In genomic region chr2:47054036-47054555, GRCh38 we compare ENCODE assay signal across 28 cellular contexts.
"Had no signal": no experiment of that assay in that cellular context is flagged by ENCODE, and none has a peak within 500 bp of the region (broad histone marks: within the 10 kb centered on the region; RNA-seq: fewer than 3 reads in every experiment).

No MANE protein-coding gene starts in this region.

- H3K36me3 ChIP-seq: ovary, prostate gland, uterus, WERI-Rb-1 had no signal

- H3K4me3 Mint-ChIP-seq: activated CD4-positive, alpha-beta T cell treated with anti-CD3 and anti-CD28 coated beads, Interleukin-2, amount 10 ng/mL, durations not matched to agents 7 days and 5 days; activated CD8-positive, alpha-beta memory T cell treated with anti-CD3 and anti-CD28 coated beads, Interleukin-2, amount 10 ng/mL, durations not matched to agents 7 days and 5 days; activated CD8-positive, alpha-beta T cell treated with anti-CD3 and anti-CD28 coated beads for 36 hours; activated naive CD4-positive, alpha-beta T cell treated with anti-CD3 and anti-CD28 coated beads, Interleukin-2, amount 10 ng/mL, durations not matched to agents 7 days and 5 days; immature natural killer cell; mesothelial cell of epicardium; natural killer cell; stimulated activated naive B cell treated with anti-CD40 and anti-IgM and Interleukin-4, amounts not matched to agents 10 μg/mL and 1 μg/mL and 100 μg/mL, for 72 hours; T-helper 2 cell treated with Interferon-gamma antibody and Interleukin-4, amounts not matched to agents 5 μg/mL and 100 μg/mL, for 36 hours had no signal

- H3K9me3 ChIP-seq: left lung, neutrophil, ovary, prostate gland, right atrium auricular region, uterus had no signal

- H3K27ac Mint-ChIP-seq: activated CD4-positive, alpha-beta T cell treated with anti-CD3 and anti-CD28 coated beads, Interleukin-2, amount 10 ng/mL, durations not matched to agents 7 days and 5 days; activated CD8-positive, alpha-beta memory T cell treated with anti-CD3 and anti-CD28 coated beads, Interleukin-2, amount 10 ng/mL, durations not matched to agents 7 days and 5 days; activated CD8-positive, alpha-beta T cell treated with anti-CD3 and anti-CD28 coated beads for 36 hours; activated naive CD4-positive, alpha-beta T cell treated with anti-CD3 and anti-CD28 coated beads, Interleukin-2, amount 10 ng/mL, durations not matched to agents 7 days and 5 days; mesothelial cell of epicardium; natural killer cell; T-helper 2 cell treated with Interferon-gamma antibody and Interleukin-4, amounts not matched to agents 5 μg/mL and 100 μg/mL, for 36 hours had no signal

- H3K4me1 ChIP-seq: foreskin keratinocyte had no signal

- H3K27ac ChIP-seq: foreskin keratinocyte, left lung, neutrophil, ovary, prostate gland, right atrium auricular region, WERI-Rb-1 had no signal

- H3K27me3 Mint-ChIP-seq: activated CD4-positive, alpha-beta T cell treated with anti-CD3 and anti-CD28 coated beads, Interleukin-2, amount 10 ng/mL, durations not matched to agents 7 days and 5 days; activated CD8-positive, alpha-beta memory T cell treated with anti-CD3 and anti-CD28 coated beads, Interleukin-2, amount 10 ng/mL, durations not matched to agents 7 days and 5 days; activated CD8-positive, alpha-beta T cell treated with anti-CD3 and anti-CD28 coated beads for 36 hours; activated naive CD4-positive, alpha-beta T cell treated with anti-CD3 and anti-CD28 coated beads, Interleukin-2, amount 10 ng/mL, durations not matched to agents 7 days and 5 days; stimulated activated naive B cell treated with anti-CD40 and anti-IgM and Interleukin-4, amounts not matched to agents 10 μg/mL and 1 μg/mL and 100 μg/mL, for 72 hours had no signal

- ATAC-seq: activated CD8-positive, alpha-beta memory T cell treated with anti-CD3 and anti-CD28 coated beads, Interleukin-2, amount 10 ng/mL, durations not matched to agents 7 days and 5 days; activated CD8-positive, alpha-beta T cell treated with anti-CD3 and anti-CD28 coated beads for 36 hours; foreskin keratinocyte; left lung; natural killer cell; stimulated activated naive B cell treated with anti-CD40 and anti-IgM and Interleukin-4, amounts not matched to agents 10 μg/mL and 1 μg/mL and 100 μg/mL, for 72 hours had no signal

- DNase-seq: activated CD4-positive, alpha-beta T cell treated with anti-CD3 and anti-CD28 coated beads, Interleukin-2, amount 10 ng/mL, durations not matched to agents 7 days and 5 days; activated CD4-positive, CD25-positive, alpha-beta regulatory T cell treated with anti-CD3 and anti-CD28 coated beads, Interleukin-2, amount 50 U/mL, for 72 hours; activated CD8-positive, alpha-beta memory T cell treated with anti-CD3 and anti-CD28 coated beads, Interleukin-2, amount 10 ng/mL, durations not matched to agents 7 days and 5 days; activated CD8-positive, alpha-beta T cell treated with anti-CD3 and anti-CD28 coated beads for 36 hours; activated effector memory CD4-positive, alpha-beta T cell treated with anti-CD3 and anti-CD28 coated beads, Interleukin-2, amount 50 U/mL, for 16 hours; activated naive CD4-positive, alpha-beta T cell treated with anti-CD3 and anti-CD28 coated beads, Interleukin-2, amount 10 ng/mL, durations not matched to agents 7 days and 5 days; activated T-cell treated with anti-CD3 and anti-CD28 coated beads for 4 hours; cerebellar nuclear complex; cortex of kidney; foreskin keratinocyte; immature natural killer cell; kidney glomerular epithelial cell; natural killer cell; ovary; small intestine; stimulated activated CD4-positive, alpha-beta T cell treated with anti-CD3 and anti-CD28 coated beads, Interleukin-15, amount 100 ng/mL, for 24 hours; stimulated activated CD8-positive, alpha-beta memory T cell treated with anti-CD3 and anti-CD28 coated beads, Interleukin-4, amount 100 ng/mL, for 48 hours; stimulated activated naive B cell treated with anti-CD40 and anti-IgM and Interleukin-4, amounts not matched to agents 10 μg/mL and 1 μg/mL and 100 μg/mL, for 72 hours; trophoblast cell; uterus; WERI-Rb-1 had no signal

- H3K4me3 ChIP-seq: left lung, lung, ovary, prostate gland, right atrium auricular region, uterus had no signal

- H3K9me3 Mint-ChIP-seq: activated CD4-positive, alpha-beta T cell treated with anti-CD3 and anti-CD28 coated beads, Interleukin-2, amount 10 ng/mL, durations not matched to agents 7 days and 5 days; activated CD8-positive, alpha-beta T cell treated with anti-CD3 and anti-CD28 coated beads for 36 hours; activated naive CD4-positive, alpha-beta T cell treated with anti-CD3 and anti-CD28 coated beads, Interleukin-2, amount 10 ng/mL, durations not matched to agents 7 days and 5 days; mesothelial cell of epicardium; natural killer cell; stimulated activated naive B cell treated with anti-CD40 and anti-IgM and Interleukin-4, amounts not matched to agents 10 μg/mL and 1 μg/mL and 100 μg/mL, for 72 hours; T-helper 2 cell treated with Interferon-gamma antibody and Interleukin-4, amounts not matched to agents 5 μg/mL and 100 μg/mL, for 36 hours had no signal

- H3K27me3 ChIP-seq: foreskin keratinocyte, left lung, neutrophil, ovary, right atrium auricular region, uterus had no signal
